1 cellular context compared by ENCODE assay signal in the genomic region with DNA sequence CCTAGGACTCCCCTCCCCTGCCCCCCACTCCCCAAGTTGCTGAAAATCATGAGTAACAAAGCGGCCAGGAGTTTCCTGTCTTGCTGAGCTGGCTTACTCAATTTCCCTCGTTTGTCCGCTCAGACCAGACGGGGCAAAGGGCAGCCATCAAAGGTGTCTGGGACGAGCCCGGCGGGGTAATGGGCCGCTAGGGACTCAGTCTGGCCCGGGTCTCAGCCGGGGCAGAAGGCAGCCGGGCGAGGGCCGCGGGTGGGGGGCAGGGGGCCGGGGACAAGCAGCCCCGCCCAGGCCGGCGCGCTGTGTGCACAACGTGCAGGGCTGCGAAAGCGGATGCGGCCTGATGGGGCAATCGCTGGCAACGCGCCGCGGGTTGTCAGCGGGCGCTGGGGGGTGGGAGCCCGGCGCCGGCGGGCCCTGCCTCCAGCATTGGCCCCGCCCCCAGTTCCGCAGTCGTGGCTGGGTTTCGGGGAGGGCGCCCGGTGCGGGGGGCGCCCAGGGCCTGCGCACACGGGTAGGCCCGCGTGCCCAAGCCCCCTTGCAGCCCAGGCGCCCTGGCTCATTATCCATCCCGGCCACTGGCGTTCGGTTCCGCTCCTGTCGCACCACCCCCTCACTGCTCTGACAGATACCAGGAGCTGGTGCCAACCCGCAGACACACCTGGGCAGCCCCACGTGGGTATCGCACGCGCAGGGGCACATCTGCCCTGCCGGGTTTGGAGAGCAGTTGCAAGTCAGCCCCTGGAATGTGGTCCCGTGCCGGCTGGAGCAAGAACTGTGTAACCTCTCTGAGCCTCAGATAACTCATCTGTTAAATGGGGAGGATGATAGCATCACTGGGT.
TF ChIP-seq lines count a peak whose summit lies in the region.

No MANE protein-coding gene starts in this region.

TF ChIP-seq in HepG2, 621 proteins besides CTCF, POLR2A, EP300 and RAD21 (continued from another document):
- TF ChIP-seq, protein P1, sequence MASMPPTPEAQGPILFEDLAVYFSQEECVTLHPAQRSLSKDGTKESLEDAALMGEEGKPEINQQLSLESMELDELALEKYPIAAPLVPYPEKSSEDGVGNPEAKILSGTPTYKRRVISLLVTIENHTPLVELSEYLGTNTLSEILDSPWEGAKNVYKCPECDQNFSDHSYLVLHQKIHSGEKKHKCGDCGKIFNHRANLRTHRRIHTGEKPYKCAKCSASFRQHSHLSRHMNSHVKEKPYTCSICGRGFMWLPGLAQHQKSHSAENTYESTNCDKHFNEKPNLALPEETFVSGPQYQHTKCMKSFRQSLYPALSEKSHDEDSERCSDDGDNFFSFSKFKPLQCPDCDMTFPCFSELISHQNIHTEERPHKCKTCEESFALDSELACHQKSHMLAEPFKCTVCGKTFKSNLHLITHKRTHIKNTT (CRISPR knock-in tag; IDR thresholded peaks at IDR 0.05), result no peak
- TF ChIP-seq MBD4 (IDR thresholded peaks at IDR 0.05; ENCODE audit: borderline replicate concordance, low read length) (no peak), RARG (CRISPR knock-in tag; IDR thresholded peaks at IDR 0.05; ENCODE audit: low read depth) (no peak), ZBTB8A (CRISPR knock-in tag; IDR thresholded peaks at IDR 0.05; ENCODE audit: borderline replicate concordance, low read depth) (no peak), ZNF572 (CRISPR knock-in tag; IDR thresholded peaks at IDR 0.05) (no peak), ZNF446 (CRISPR knock-in tag; IDR thresholded peaks at IDR 0.05) (no peak), YY1 (IDR thresholded peaks at IDR 0.05; ENCODE audit: insufficient read depth, insufficient replicate concordance, low read depth, low read length) (peak; percentile 45), ZNF510 (CRISPR knock-in tag; IDR thresholded peaks at IDR 0.05; ENCODE audit: low read depth) (no peak)
- TF ChIP-seq, protein P2, sequence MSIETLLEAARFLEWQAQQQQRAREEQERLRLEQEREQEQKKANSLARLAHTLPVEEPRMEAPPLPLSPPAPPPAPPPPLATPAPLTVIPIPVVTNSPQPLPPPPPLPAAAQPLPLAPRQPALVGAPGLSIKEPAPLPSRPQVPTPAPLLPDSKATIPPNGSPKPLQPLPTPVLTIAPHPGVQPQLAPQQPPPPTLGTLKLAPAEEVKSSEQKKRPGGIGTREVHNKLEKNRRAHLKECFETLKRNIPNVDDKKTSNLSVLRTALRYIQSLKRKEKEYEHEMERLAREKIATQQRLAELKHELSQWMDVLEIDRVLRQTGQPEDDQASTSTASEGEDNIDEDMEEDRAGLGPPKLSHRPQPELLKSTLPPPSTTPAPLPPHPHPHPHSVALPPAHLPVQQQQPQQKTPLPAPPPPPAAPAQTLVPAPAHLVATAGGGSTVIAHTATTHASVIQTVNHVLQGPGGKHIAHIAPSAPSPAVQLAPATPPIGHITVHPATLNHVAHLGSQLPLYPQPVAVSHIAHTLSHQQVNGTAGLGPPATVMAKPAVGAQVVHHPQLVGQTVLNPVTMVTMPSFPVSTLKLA (IDR thresholded peaks at IDR 0.05), result peak; percentile 33; the same call in 1 of the 2 replicates
- TF ChIP-seq, protein P3, sequence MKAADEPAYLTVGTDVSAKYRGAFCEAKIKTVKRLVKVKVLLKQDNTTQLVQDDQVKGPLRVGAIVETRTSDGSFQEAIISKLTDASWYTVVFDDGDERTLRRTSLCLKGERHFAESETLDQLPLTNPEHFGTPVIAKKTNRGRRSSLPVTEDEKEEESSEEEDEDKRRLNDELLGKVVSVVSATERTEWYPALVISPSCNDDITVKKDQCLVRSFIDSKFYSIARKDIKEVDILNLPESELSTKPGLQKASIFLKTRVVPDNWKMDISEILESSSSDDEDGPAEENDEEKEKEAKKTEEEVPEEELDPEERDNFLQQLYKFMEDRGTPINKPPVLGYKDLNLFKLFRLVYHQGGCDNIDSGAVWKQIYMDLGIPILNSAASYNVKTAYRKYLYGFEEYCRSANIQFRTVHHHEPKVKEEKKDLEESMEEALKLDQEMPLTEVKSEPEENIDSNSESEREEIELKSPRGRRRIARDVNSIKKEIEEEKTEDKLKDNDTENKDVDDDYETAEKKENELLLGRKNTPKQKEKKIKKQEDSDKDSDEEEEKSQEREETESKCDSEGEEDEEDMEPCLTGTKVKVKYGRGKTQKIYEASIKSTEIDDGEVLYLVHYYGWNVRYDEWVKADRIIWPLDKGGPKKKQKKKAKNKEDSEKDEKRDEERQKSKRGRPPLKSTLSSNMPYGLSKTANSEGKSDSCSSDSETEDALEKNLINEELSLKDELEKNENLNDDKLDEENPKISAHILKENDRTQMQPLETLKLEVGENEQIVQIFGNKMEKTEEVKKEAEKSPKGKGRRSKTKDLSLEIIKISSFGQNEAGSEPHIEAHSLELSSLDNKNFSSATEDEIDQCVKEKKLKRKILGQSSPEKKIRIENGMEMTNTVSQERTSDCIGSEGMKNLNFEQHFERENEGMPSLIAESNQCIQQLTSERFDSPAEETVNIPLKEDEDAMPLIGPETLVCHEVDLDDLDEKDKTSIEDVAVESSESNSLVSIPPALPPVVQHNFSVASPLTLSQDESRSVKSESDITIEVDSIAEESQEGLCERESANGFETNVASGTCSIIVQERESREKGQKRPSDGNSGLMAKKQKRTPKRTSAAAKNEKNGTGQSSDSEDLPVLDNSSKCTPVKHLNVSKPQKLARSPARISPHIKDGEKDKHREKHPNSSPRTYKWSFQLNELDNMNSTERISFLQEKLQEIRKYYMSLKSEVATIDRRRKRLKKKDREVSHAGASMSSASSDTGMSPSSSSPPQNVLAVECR (CRISPR knock-in tag; IDR thresholded peaks at IDR 0.05; ENCODE audit: borderline replicate concordance), result peak; percentile 91
- TF ChIP-seq, protein P4, sequence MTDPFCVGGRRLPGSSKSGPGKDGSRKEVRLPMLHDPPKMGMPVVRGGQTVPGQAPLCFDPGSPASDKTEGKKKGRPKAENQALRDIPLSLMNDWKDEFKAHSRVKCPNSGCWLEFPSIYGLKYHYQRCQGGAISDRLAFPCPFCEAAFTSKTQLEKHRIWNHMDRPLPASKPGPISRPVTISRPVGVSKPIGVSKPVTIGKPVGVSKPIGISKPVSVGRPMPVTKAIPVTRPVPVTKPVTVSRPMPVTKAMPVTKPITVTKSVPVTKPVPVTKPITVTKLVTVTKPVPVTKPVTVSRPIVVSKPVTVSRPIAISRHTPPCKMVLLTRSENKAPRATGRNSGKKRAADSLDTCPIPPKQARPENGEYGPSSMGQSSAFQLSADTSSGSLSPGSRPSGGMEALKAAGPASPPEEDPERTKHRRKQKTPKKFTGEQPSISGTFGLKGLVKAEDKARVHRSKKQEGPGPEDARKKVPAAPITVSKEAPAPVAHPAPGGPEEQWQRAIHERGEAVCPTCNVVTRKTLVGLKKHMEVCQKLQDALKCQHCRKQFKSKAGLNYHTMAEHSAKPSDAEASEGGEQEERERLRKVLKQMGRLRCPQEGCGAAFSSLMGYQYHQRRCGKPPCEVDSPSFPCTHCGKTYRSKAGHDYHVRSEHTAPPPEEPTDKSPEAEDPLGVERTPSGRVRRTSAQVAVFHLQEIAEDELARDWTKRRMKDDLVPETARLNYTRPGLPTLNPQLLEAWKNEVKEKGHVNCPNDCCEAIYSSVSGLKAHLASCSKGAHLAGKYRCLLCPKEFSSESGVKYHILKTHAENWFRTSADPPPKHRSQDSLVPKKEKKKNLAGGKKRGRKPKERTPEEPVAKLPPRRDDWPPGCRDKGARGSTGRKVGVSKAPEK (CRISPR knock-in tag; IDR thresholded peaks at IDR 0.05; ENCODE audit: borderline replicate concordance), result no peak
- TF ChIP-seq, protein P5, sequence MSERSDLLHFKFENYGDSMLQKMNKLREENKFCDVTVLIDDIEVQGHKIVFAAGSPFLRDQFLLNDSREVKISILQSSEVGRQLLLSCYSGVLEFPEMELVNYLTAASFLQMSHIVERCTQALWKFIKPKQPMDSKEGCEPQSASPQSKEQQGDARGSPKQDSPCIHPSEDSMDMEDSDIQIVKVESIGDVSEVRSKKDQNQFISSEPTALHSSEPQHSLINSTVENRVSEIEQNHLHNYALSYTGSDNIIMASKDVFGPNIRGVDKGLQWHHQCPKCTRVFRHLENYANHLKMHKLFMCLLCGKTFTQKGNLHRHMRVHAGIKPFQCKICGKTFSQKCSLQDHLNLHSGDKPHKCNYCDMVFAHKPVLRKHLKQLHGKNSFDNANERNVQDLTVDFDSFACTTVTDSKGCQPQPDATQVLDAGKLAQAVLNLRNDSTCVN (CRISPR knock-in tag; IDR thresholded peaks at IDR 0.05; ENCODE audit: borderline replicate concordance), result no peak
